ENCODE assay signal across 12 cellular contexts in genomic region chr6:157832250-157832967, GRCh38. TPM values are rescaled to one million over a fixed set of nuclear protein-coding genes. Genes with fewer than 3 reads are reported as not detected.
A peak's percentile ranks its signal among the peaks of the same experiment; 100 is the strongest.
DNase-seq lines count a peak whose midpoint lies in the region; ATAC-seq and TF ChIP-seq lines count a peak whose summit lies in the region.
"Had no signal": no experiment of that assay in that cellular context is flagged by ENCODE, and none has a peak within 500 bp of the region (broad histone marks: within the 10 kb centered on the region; RNA-seq: fewer than 3 reads in every experiment).

No MANE protein-coding gene starts in this region.

- peak overlapping the region; percentile 82 for H3K4me3 Mint-ChIP-seq in activated naive CD4-positive, alpha-beta T cell treated with anti-CD3 and anti-CD28 coated beads, Interleukin-2, amount 50 U/mL, for 24 hours
- no peak overlapping the region for H3K4me3 Mint-ChIP-seq in activated naive CD4-positive, alpha-beta T cell treated with anti-CD3 and anti-CD28 coated beads, Interleukin-2, amount 10 ng/mL, durations not matched to agents 7 days and 5 days
- H3K4me3 Mint-ChIP-seq in T-helper 17 cell, result no peak overlapping the region
- H3K4me3 Mint-ChIP-seq in stimulated activated memory B cell treated with anti-CD40 and anti-IgM and Interleukin-4, amounts not matched to agents 10 μg/mL and 1 μg/mL and 100 μg/mL, for 72 hours, result no peak overlapping the region

- H2AFZ ChIP-seq in fibroblast of lung (ENCODE audit: low read length), result no peak overlapping the region

- H3K27ac Mint-ChIP-seq in activated naive CD4-positive, alpha-beta T cell treated with anti-CD3 and anti-CD28 coated beads, Interleukin-2, amount 50 U/mL, for 24 hours, result peak overlapping the region; percentile 96
- H3K27ac Mint-ChIP-seq in activated naive CD4-positive, alpha-beta T cell treated with anti-CD3 and anti-CD28 coated beads, Interleukin-2, amount 10 ng/mL, durations not matched to agents 7 days and 5 days, result no peak overlapping the region
- H3K27ac Mint-ChIP-seq in T-helper 17 cell, result peak overlapping the region; percentile 29
- peak overlapping the region; percentile 90 for H3K27ac Mint-ChIP-seq in stimulated activated memory B cell treated with anti-CD40 and anti-IgM and Interleukin-4, amounts not matched to agents 10 μg/mL and 1 μg/mL and 100 μg/mL, for 72 hours

- H3K9me3 ChIP-seq in T-helper 17 cell (ENCODE audit: control insufficient read depth, low read length, poor library complexity, severe bottlenecking) (peaks cover 3% of the 10 kb centered on the region), fibroblast of lung (ENCODE audit: control insufficient read depth, insufficient read depth, low read depth, low read length) (no peaks in the 10 kb centered on the region)
- H3K9me3 ChIP-seq: BE2C, tibial nerve had no signal

- peak overlapping the region; percentile 18 for H3K27ac ChIP-seq in fibroblast of lung (ENCODE audit: insufficient read depth, low read length)
- H3K27ac ChIP-seq: tibial nerve had no signal

- peaks cover 35% of the 10 kb centered on the region for H3K36me3 Mint-ChIP-seq in activated naive CD4-positive, alpha-beta T cell treated with anti-CD3 and anti-CD28 coated beads, Interleukin-2, amount 50 U/mL, for 24 hours
- peaks cover 37% of the 10 kb centered on the region for H3K36me3 Mint-ChIP-seq in activated naive CD4-positive, alpha-beta T cell treated with anti-CD3 and anti-CD28 coated beads, Interleukin-2, amount 10 ng/mL, durations not matched to agents 7 days and 5 days
- H3K36me3 Mint-ChIP-seq in T-helper 17 cell (ENCODE audit: low read depth), result peaks cover 10% of the 10 kb centered on the region
- peaks cover 54% of the 10 kb centered on the region for H3K36me3 Mint-ChIP-seq in stimulated activated memory B cell treated with anti-CD40 and anti-IgM and Interleukin-4, amounts not matched to agents 10 μg/mL and 1 μg/mL and 100 μg/mL, for 72 hours

- peaks cover 2% of the 10 kb centered on the region for H3K36me3 ChIP-seq in fibroblast of lung (ENCODE audit: control insufficient read depth, insufficient read depth, low read length)
- H3K36me3 ChIP-seq: BE2C had no signal

- H4K20me1 ChIP-seq in fibroblast of lung (ENCODE audit: control insufficient read depth, extremely low read depth, insufficient read depth, low read length), result peaks cover 2% of the 10 kb centered on the region

- in situ Hi-C loops in KBM-7 (cut with MboI; ENCODE audit: low pct_unique_long_range_greater_than_20kb, low sequenced_read_pairs), result no loop called here

- CTCF ChIA-PET in activated naive CD4-positive, alpha-beta T cell treated with anti-CD3 and anti-CD28 coated beads, Interleukin-2, amount 10 ng/mL, durations not matched to agents 7 days and 5 days (lab: Charles Lee), result no interaction called here

- peaks cover 19% of the 10 kb centered on the region for H3K4me1 ChIP-seq in fibroblast of lung (ENCODE audit: control insufficient read depth, extremely low read depth, insufficient read depth, low read length)
- H3K4me1 ChIP-seq: BE2C had no signal

- no peaks in the 10 kb centered on the region for H3K27me3 ChIP-seq in fibroblast of lung (ENCODE audit: control insufficient read depth, insufficient read depth, low read length)
- H3K27me3 ChIP-seq: BE2C, tibial nerve had no signal

- peaks cover 90% of the 10 kb centered on the region for H3K79me2 ChIP-seq in fibroblast of lung (ENCODE audit: control insufficient read depth, insufficient read depth, low read length)

- no peaks in the 10 kb centered on the region for H3K27me3 Mint-ChIP-seq in activated naive CD4-positive, alpha-beta T cell treated with anti-CD3 and anti-CD28 coated beads, Interleukin-2, amount 50 U/mL, for 24 hours
- no peaks in the 10 kb centered on the region for H3K27me3 Mint-ChIP-seq in activated naive CD4-positive, alpha-beta T cell treated with anti-CD3 and anti-CD28 coated beads, Interleukin-2, amount 10 ng/mL, durations not matched to agents 7 days and 5 days
- no peaks in the 10 kb centered on the region for H3K27me3 Mint-ChIP-seq in T-helper 17 cell
- H3K27me3 Mint-ChIP-seq in stimulated activated memory B cell treated with anti-CD40 and anti-IgM and Interleukin-4, amounts not matched to agents 10 μg/mL and 1 μg/mL and 100 μg/mL, for 72 hours, result no peaks in the 10 kb centered on the region

- no peak overlapping the region for H3K4me3 ChIP-seq in fibroblast of lung (replicated peaks in 1 of 4; ENCODE audit: control extremely low read depth in 1 of 4, insufficient read depth in 1 of 4, low read depth in 3 of 4, low read length in 4 of 4)
- H3K4me3 ChIP-seq: tibial nerve had no signal

- no peak overlapping the region for H3K9ac ChIP-seq in fibroblast of lung (ENCODE audit: insufficient read depth, low read length)

- H3K4me2 ChIP-seq in fibroblast of lung (ENCODE audit: extremely low read depth, insufficient read depth, low read length), result peak overlapping the region; percentile 55

- no peaks in the 10 kb centered on the region for H3K9me3 Mint-ChIP-seq in activated naive CD4-positive, alpha-beta T cell treated with anti-CD3 and anti-CD28 coated beads, Interleukin-2, amount 50 U/mL, for 24 hours
- peaks cover 15% of the 10 kb centered on the region for H3K9me3 Mint-ChIP-seq in activated naive CD4-positive, alpha-beta T cell treated with anti-CD3 and anti-CD28 coated beads, Interleukin-2, amount 10 ng/mL, durations not matched to agents 7 days and 5 days
- H3K9me3 Mint-ChIP-seq in stimulated activated memory B cell treated with anti-CD40 and anti-IgM and Interleukin-4, amounts not matched to agents 10 μg/mL and 1 μg/mL and 100 μg/mL, for 72 hours, result peaks cover 4% of the 10 kb centered on the region

- DNase-seq in activated naive CD4-positive, alpha-beta T cell treated with anti-CD3 and anti-CD28 coated beads, Interleukin-2, amount 10 ng/mL, durations not matched to agents 7 days and 5 days, result no peak
- DNase-seq in T-helper 17 cell (no peak), fibroblast of lung (ENCODE audit: low read depth in 2 of 2) (peak; percentile 49 to 55), globus pallidus (ENCODE audit: low spot score) (no peak), KBM-7 (no peak), NCI-H510A (lab: John Stamatoyannopoulos, UW) (no peak)
- DNase-seq: activated T-cell treated with anti-CD3 and anti-CD28 coated beads, Interleukin-2, amount 50 U/mL, for 48 hours; BE2C; NCI-H2107 had no signal

- no peak for TF ChIP-seq CTCF in fibroblast of lung (conservative IDR thresholded peaks at IDR 0.05 in 1 of 2, IDR thresholded peaks at IDR 0.05 in 1 of 2; ENCODE audit: low read depth in 1 of 2, low read length in 2 of 2)

- ATAC-seq in T-helper 17 cell, result no peak
- no peak for ATAC-seq in stimulated activated memory B cell treated with anti-CD40 and anti-IgM and Interleukin-4, amounts not matched to agents 10 μg/mL and 1 μg/mL and 100 μg/mL, for 72 hours

- H3K4me1 Mint-ChIP-seq in activated naive CD4-positive, alpha-beta T cell treated with anti-CD3 and anti-CD28 coated beads, Interleukin-2, amount 50 U/mL, for 24 hours, result peaks cover 93% of the 10 kb centered on the region
- peaks cover 45% of the 10 kb centered on the region for H3K4me1 Mint-ChIP-seq in activated naive CD4-positive, alpha-beta T cell treated with anti-CD3 and anti-CD28 coated beads, Interleukin-2, amount 10 ng/mL, durations not matched to agents 7 days and 5 days
- H3K4me1 Mint-ChIP-seq in T-helper 17 cell, result peaks cover 48% of the 10 kb centered on the region
- peaks cover 65% of the 10 kb centered on the region for H3K4me1 Mint-ChIP-seq in stimulated activated memory B cell treated with anti-CD40 and anti-IgM and Interleukin-4, amounts not matched to agents 10 μg/mL and 1 μg/mL and 100 μg/mL, for 72 hours

RNA-seq across cellular contexts. Expression of gene SNX9, which starts 9.4 kb away (rescaled TPM):
- total RNA-seq in T-helper 17 cell (10 to 100 TPM; 21.2 to 38.9 TPM), fibroblast of lung (117 and 120 TPM in 2 replicates)
- 56.8 and 85.2 TPM in 2 replicates for polyA plus RNA-seq in fibroblast of lung
- 37.9 and 56.4 TPM in 2 replicates for polyA plus RNA-seq in fibroblast of lung (2012)
- polyA minus RNA-seq in fibroblast of lung (ENCODE audit: low replicate concordance), result 13.5 and 23.2 TPM in 2 replicates

Comparison
In these comparisons a context has a peak if more than half of its experiments do, and no peak if none do; other contexts are left out.
1. DNase-seq: peak in fibroblast of lung (2 of 2); none in activated naive CD4-positive, alpha-beta T cell treated with anti-CD3 and anti-CD28 coated beads, Interleukin-2, amount 10 ng/mL, durations not matched to agents 7 days and 5 days (single experiment), T-helper 17 cell (0 of 3), globus pallidus (single experiment), KBM-7 (single experiment) and NCI-H510A (single experiment).